In the genomic region with DNA sequence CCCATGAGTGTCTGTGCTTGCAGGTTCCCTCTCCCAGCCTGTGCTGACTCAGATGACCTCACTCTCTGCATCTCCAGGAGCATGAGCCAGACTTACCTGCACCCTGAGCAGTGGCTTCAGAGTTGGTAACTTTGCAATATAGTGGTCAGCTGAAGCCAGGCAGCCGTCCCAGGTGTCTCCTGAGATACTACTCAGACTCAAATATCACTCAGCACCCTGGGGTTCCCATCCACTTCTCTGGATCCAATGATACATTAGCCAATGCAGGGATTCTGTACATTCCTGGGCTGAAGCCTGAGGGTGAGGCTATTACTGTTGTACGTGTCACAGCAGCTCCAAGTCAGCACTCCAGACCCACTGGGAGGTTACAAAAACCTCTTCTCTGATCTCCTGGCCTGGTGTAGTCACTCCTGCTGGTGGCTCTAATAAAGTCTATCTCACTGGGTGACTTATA, we compare ENCODE assay signal across 15 cellular contexts.
"Had no signal": no experiment of that assay in that cellular context is flagged by ENCODE, and none has a peak within 500 bp of the region (broad histone marks: within the 10 kb centered on the region; RNA-seq: fewer than 3 reads in every experiment).

No MANE protein-coding gene starts in this region.

- ATAC-seq: activated naive CD8-positive, alpha-beta T cell treated with anti-CD3 and anti-CD28 coated beads, Interleukin-2, amount 50 U/mL, for 24 hours had no signal

- DNase-seq: activated CD4-positive, alpha-beta T cell treated with anti-CD3 and anti-CD28 coated beads, Interleukin-2, amount 10 ng/mL, durations not matched to agents 7 days and 5 days; activated CD4-positive, CD25-positive, alpha-beta regulatory T cell; activated CD8-positive, alpha-beta memory T cell treated with anti-CD3 and anti-CD28 coated beads for 24 hours; activated naive CD4-positive, alpha-beta T cell treated with anti-CD3 and anti-CD28 coated beads for 36 hours; activated naive CD8-positive, alpha-beta T cell treated with anti-CD3 and anti-CD28 coated beads, Interleukin-2, amount 50 U/mL, for 24 hours; esophagus squamous epithelium; glutamatergic neuron; midbrain; stimulated activated CD4-positive, alpha-beta T cell treated with anti-CD3 and anti-CD28 coated beads, Interleukin-12 subunit alpha, Interleukin-12 subunit beta, amount 100 ng/mL, for 4 hours; stimulated activated CD4-positive, alpha-beta T cell treated with anti-CD3 and anti-CD28 coated beads, Interleukin-2, amount 100 ng/mL, for 24 hours had no signal

- H3K4me3 ChIP-seq: cardiac muscle cell, esophagus squamous epithelium had no signal

- H3K4me1 Mint-ChIP-seq: activated CD4-positive, alpha-beta T cell treated with anti-CD3 and anti-CD28 coated beads, Interleukin-2, amount 10 ng/mL, durations not matched to agents 7 days and 5 days; activated naive CD8-positive, alpha-beta T cell treated with anti-CD3 and anti-CD28 coated beads, Interleukin-2, amount 50 U/mL, for 24 hours had no signal

- H3K27ac ChIP-seq: cardiac muscle cell, esophagus squamous epithelium had no signal

- H3K4me3 Mint-ChIP-seq: activated CD4-positive, alpha-beta T cell treated with anti-CD3 and anti-CD28 coated beads, Interleukin-2, amount 10 ng/mL, durations not matched to agents 7 days and 5 days; activated naive CD4-positive, alpha-beta T cell treated with anti-CD3 and anti-CD28 coated beads for 36 hours; activated naive CD8-positive, alpha-beta T cell treated with anti-CD3 and anti-CD28 coated beads, Interleukin-2, amount 50 U/mL, for 24 hours; neural crest cell; T-helper 2 cell treated with Interferon-gamma antibody and Interleukin-4, amounts not matched to agents 5 μg/mL and 100 μg/mL, for 36 hours had no signal

- H3K27ac Mint-ChIP-seq: activated CD4-positive, alpha-beta T cell treated with anti-CD3 and anti-CD28 coated beads, Interleukin-2, amount 10 ng/mL, durations not matched to agents 7 days and 5 days; activated naive CD4-positive, alpha-beta T cell treated with anti-CD3 and anti-CD28 coated beads for 36 hours; activated naive CD8-positive, alpha-beta T cell treated with anti-CD3 and anti-CD28 coated beads, Interleukin-2, amount 50 U/mL, for 24 hours; T-helper 2 cell treated with Interferon-gamma antibody and Interleukin-4, amounts not matched to agents 5 μg/mL and 100 μg/mL, for 36 hours had no signal

- FAIRE-seq: astrocyte, endometrium had no signal

- H3K36me3 ChIP-seq: cardiac muscle cell, esophagus squamous epithelium had no signal

- H3K4me1 ChIP-seq: esophagus squamous epithelium had no signal

- H3K9me3 ChIP-seq: esophagus squamous epithelium had no signal

- H3K9me3 Mint-ChIP-seq: activated CD4-positive, alpha-beta T cell treated with anti-CD3 and anti-CD28 coated beads, Interleukin-2, amount 10 ng/mL, durations not matched to agents 7 days and 5 days; activated naive CD4-positive, alpha-beta T cell treated with anti-CD3 and anti-CD28 coated beads for 36 hours; activated naive CD8-positive, alpha-beta T cell treated with anti-CD3 and anti-CD28 coated beads, Interleukin-2, amount 50 U/mL, for 24 hours; neural crest cell; T-helper 2 cell treated with Interferon-gamma antibody and Interleukin-4, amounts not matched to agents 5 μg/mL and 100 μg/mL, for 36 hours had no signal
